Comparison of ENCODE assay signal across 8 cellular contexts in the genomic region with DNA sequence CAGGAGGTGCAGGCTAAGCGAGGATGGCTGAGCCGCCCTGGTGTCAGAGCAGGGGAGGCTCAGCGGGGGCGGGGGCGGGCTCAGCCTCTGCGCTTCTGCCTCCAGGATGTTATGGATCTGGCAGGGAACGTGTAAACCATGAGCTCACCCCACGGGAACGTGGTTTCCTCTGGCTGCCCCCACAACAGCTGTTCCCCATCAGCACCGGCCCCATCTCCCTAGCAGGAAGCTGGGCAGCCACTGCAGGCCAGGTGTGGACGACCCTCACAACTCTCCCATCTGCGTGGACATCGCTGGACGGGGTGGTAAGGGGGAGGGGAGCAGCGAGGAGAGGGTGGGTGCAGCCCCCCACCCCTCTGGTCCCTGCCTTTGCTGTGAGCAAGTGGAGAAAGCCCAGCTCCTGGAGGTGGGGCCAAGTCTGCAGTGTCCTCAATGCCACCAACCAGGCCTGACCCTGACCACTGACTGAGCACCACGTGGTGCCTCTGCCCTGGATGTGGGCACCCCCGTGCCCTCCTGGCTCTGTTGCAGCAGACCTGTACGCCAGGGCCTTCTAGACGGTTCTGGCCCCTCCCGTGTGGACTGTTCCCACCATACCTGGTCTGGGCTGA. TPM values are rescaled to one million over a fixed set of nuclear protein-coding genes. Genes with fewer than 3 reads are reported as not detected.
A peak's percentile ranks its signal among the peaks of the same experiment; 100 is the strongest.
DNase-seq lines count a peak whose midpoint lies in the region; ATAC-seq, FAIRE-seq and TF ChIP-seq lines count a peak whose summit lies in the region.

No MANE protein-coding gene starts in this region.

- WGBS in right cardiac atrium = 24% methylated on average over 20 of the region's 20 CpGs
- WGBS in suprapubic skin = 25% methylated on average over 12 of the region's 20 CpGs

- no peak for FAIRE-seq in kidney (lab: Jason Lieb, UNC)

- no peaks in the 10 kb centered on the region for H3K9me3 ChIP-seq in right cardiac atrium (ENCODE audit: control insufficient read depth, low read length)
- H3K9me3 ChIP-seq in suprapubic skin = no peaks in the 10 kb centered on the region
- no peaks in the 10 kb centered on the region for H3K9me3 ChIP-seq in kidney (ENCODE audit: control insufficient read depth in 1 of 2, low read length in 2 of 2)

- H3K4me1 Mint-ChIP-seq in activated CD8-positive, alpha-beta T cell treated with anti-CD3 and anti-CD28 coated beads, Interleukin-2, amount 10 ng/mL, durations not matched to agents 7 days and 5 days (ENCODE audit: low read depth) = peaks cover 60% of the 10 kb centered on the region

- H3K36me3 ChIP-seq in suprapubic skin (no peaks in the 10 kb centered on the region), kidney (ENCODE audit: control insufficient read depth in 1 of 2, insufficient read depth in 2 of 2, low read length in 2 of 2) (no peaks in the 10 kb centered on the region)

- peak; percentile 92 for DNase-seq in EL
- peak; percentile 54 for DNase-seq in activated CD8-positive, alpha-beta T cell treated with anti-CD3 and anti-CD28 coated beads, Interleukin-2, amount 10 ng/mL, durations not matched to agents 7 days and 5 days
- DNase-seq in right cardiac atrium = peak; percentile 70 to 85 (median 85)
- DNase-seq in suprapubic skin (ENCODE audit: low spot score in 2 of 2) = peak; percentile 78 to 82
- no peak for DNase-seq in kidney
- no peak for DNase-seq in NCI-H748 (lab: John Stamatoyannopoulos, UW; ENCODE audit: unreplicated experiment)

- H3K27me3 Mint-ChIP-seq in activated CD8-positive, alpha-beta T cell treated with anti-CD3 and anti-CD28 coated beads, Interleukin-2, amount 10 ng/mL, durations not matched to agents 7 days and 5 days (ENCODE audit: low read depth) = no peaks in the 10 kb centered on the region

- TF ChIP-seq POLR2A in suprapubic skin (IDR thresholded peaks at IDR 0.05) = no peak

- POLR2A ChIA-PET in activated CD8-positive, alpha-beta T cell treated with anti-CD3 and anti-CD28 coated beads, Interleukin-2, amount 10 ng/mL, durations not matched to agents 7 days and 5 days (lab: Charles Lee) = interaction anchor here (0.8 to 2.5 kb wide), 5 partner anchors 8 to 48 kb away, joined by 3 to 11 read pairs (median 5); partner anchors contain the start of gene CTBP1

- no peak overlapping the region for H3K9ac ChIP-seq in kidney (ENCODE audit: low read length in 2 of 2)

- TF ChIP-seq EP300 in suprapubic skin (IDR thresholded peaks at IDR 0.05) = no peak

- CTCF ChIA-PET in activated CD8-positive, alpha-beta T cell treated with anti-CD3 and anti-CD28 coated beads, Interleukin-2, amount 10 ng/mL, durations not matched to agents 7 days and 5 days (lab: Charles Lee) = interaction anchor here (0.7 to 5.9 kb wide), 5 partner anchors 9 to 70 kb away, joined by 3 to 35 read pairs (median 17); no protein-coding TSS in a partner anchor

- H3K4me1 ChIP-seq in right cardiac atrium (ENCODE audit: control insufficient read depth, insufficient read depth, low read length) (no peaks in the 10 kb centered on the region), suprapubic skin (peaks cover 26% of the 10 kb centered on the region), kidney (ENCODE audit: control insufficient read depth in 1 of 2, insufficient read depth in 1 of 2, low read depth in 1 of 2, low read length in 2 of 2) (peaks cover 3 to 12% of the 10 kb centered on the region in 2 donors)

- TF ChIP-seq CTCF in suprapubic skin (IDR thresholded peaks at IDR 0.05) (no peak), kidney (IDR thresholded peaks at IDR 0.05; ENCODE audit: borderline replicate concordance, extremely low read depth, insufficient read depth) (no peak)

- H3K27ac ChIP-seq in right cardiac atrium (ENCODE audit: low read length) (no peak overlapping the region), suprapubic skin (peak overlapping the region; percentile 75), kidney (ENCODE audit: low read depth in 2 of 2, low read length in 2 of 2) (no peak overlapping the region)

- H3K9me3 Mint-ChIP-seq in activated CD8-positive, alpha-beta T cell treated with anti-CD3 and anti-CD28 coated beads, Interleukin-2, amount 10 ng/mL, durations not matched to agents 7 days and 5 days (ENCODE audit: insufficient read depth) = no peaks in the 10 kb centered on the region

- H3K4me3 Mint-ChIP-seq in activated CD8-positive, alpha-beta T cell treated with anti-CD3 and anti-CD28 coated beads, Interleukin-2, amount 10 ng/mL, durations not matched to agents 7 days and 5 days = peak overlapping the region; percentile 82

- intact Hi-C loops in right cardiac atrium (cut with DNase I) (no loop called here), kidney (cut with DNase I) (no loop called here)

- H3K27me3 ChIP-seq in right cardiac atrium (ENCODE audit: control insufficient read depth, insufficient read depth) (no peaks in the 10 kb centered on the region), suprapubic skin (no peaks in the 10 kb centered on the region)

- ATAC-seq in HG02798 (IDR thresholded peaks at IDR 0.05; ENCODE audit: poor library complexity, unreplicated experiment) (peak; percentile 3), right cardiac atrium (peak; percentile 42 to 59), GM18873 (IDR thresholded peaks at IDR 0.05; ENCODE audit: low FRiP score, unreplicated experiment) (no peak)
- ATAC-seq in activated CD8-positive, alpha-beta T cell treated with anti-CD3 and anti-CD28 coated beads, Interleukin-2, amount 10 ng/mL, durations not matched to agents 7 days and 5 days = peak; percentile 2

- H3K27ac Mint-ChIP-seq in activated CD8-positive, alpha-beta T cell treated with anti-CD3 and anti-CD28 coated beads, Interleukin-2, amount 10 ng/mL, durations not matched to agents 7 days and 5 days = peak overlapping the region; percentile 99

- H3K4me3 ChIP-seq in right cardiac atrium (ENCODE audit: low read length) (no peak overlapping the region), suprapubic skin (peak overlapping the region; percentile 27), kidney (ENCODE audit: low read length in 2 of 2) (no peak overlapping the region)

- peaks cover 33% of the 10 kb centered on the region for H3K36me3 Mint-ChIP-seq in activated CD8-positive, alpha-beta T cell treated with anti-CD3 and anti-CD28 coated beads, Interleukin-2, amount 10 ng/mL, durations not matched to agents 7 days and 5 days (ENCODE audit: low read depth)

RNA-seq across cellular contexts. Expression of gene SPON2, which starts 28.1 kb away (rescaled TPM):
- total RNA-seq in activated CD8-positive, alpha-beta T cell treated with anti-CD3 and anti-CD28 coated beads, Interleukin-2, amount 10 ng/mL, durations not matched to agents 7 days and 5 days = 10 to 100 TPM; 14.7 to 14.9 TPM
- total RNA-seq in right cardiac atrium (10 to 100 TPM; 12.2 to 27.4 (median 14.2) TPM), suprapubic skin (10 to 100 TPM; 22.5 to 52.3 (median 31.8) TPM), kidney (116 TPM)
- polyA plus RNA-seq in right cardiac atrium (9.6 TPM), kidney (ENCODE audit: insufficient read depth, low read depth, low replicate concordance) (16.7 TPM)

RNA-seq across cellular contexts. Expression of gene CTBP1, which starts 48.4 kb away (rescaled TPM):
- total RNA-seq in activated CD8-positive, alpha-beta T cell treated with anti-CD3 and anti-CD28 coated beads, Interleukin-2, amount 10 ng/mL, durations not matched to agents 7 days and 5 days = 100 to 1,000 TPM; 214 to 217 TPM
- total RNA-seq in right cardiac atrium (100 to 1,000 TPM; 123 to 145 (median 134) TPM), suprapubic skin (100 to 1,000 TPM; 145 to 255 (median 181) TPM), kidney (170 TPM)
- polyA plus RNA-seq in right cardiac atrium (119 TPM), kidney (ENCODE audit: insufficient read depth, low read depth, low replicate concordance) (96.1 TPM)

Comparison
In these comparisons a context has a peak if more than half of its experiments do, and no peak if none do; other contexts are left out.
1. DNase-seq: peak in EL (single experiment), activated CD8-positive, alpha-beta T cell treated with anti-CD3 and anti-CD28 coated beads, Interleukin-2, amount 10 ng/mL, durations not matched to agents 7 days and 5 days (single experiment), right cardiac atrium (3 of 3) and suprapubic skin (2 of 2); none in kidney (single experiment) and NCI-H748 (single experiment).